11 cellular contexts compared by ENCODE assay signal in genomic region chr17:47829870-47830269, GRCh38. TPM values are rescaled to one million over a fixed set of nuclear protein-coding genes. Genes with fewer than 3 reads are reported as not detected.
DNase-seq lines count a peak whose midpoint lies in the region; ATAC-seq and TF ChIP-seq lines count a peak whose summit lies in the region.
"Had no signal": no experiment of that assay in that cellular context is flagged by ENCODE, and none has a peak within 500 bp of the region (broad histone marks: within the 10 kb centered on the region; RNA-seq: fewer than 3 reads in every experiment).

No MANE protein-coding gene starts in this region.

- intact Hi-C loops in Caco-2 (cut with micrococcal nuclease; ENCODE audit: unreplicated experiment) = loop anchor here (10.0 kb wide), 1 partner anchor 275 kb away; the partner anchor contains the start of genes CBX1 and SNX11

- peak overlapping the region; percentile 69; the same call in 1 of the 2 replicates for H3K27ac ChIP-seq in MM.1S (ENCODE audit: low read length)

- no peaks in the 10 kb centered on the region for H3K9me2 ChIP-seq in MM.1S (replicated peaks; ENCODE audit: insufficient read depth, low read length)

- peaks cover 7% of the 10 kb centered on the region for H3K36me3 ChIP-seq in Caco-2 (ENCODE audit: control insufficient read depth, insufficient read depth, low read length)
- no peaks in the 10 kb centered on the region for H3K36me3 ChIP-seq in MM.1S (replicated peaks; ENCODE audit: insufficient read depth, low read length)

- no peak for TF ChIP-seq CTCF in Caco-2 (IDR thresholded peaks at IDR 0.05; ENCODE audit: insufficient read depth in 1 of 2, low read depth in 1 of 2, low read length in 1 of 2, severe bottlenecking in 1 of 2, unreplicated experiment in 1 of 2)
- TF ChIP-seq CTCF in MM.1S (IDR thresholded peaks at IDR 0.05; ENCODE audit: low read length) = no peak

- H3K9me3 Mint-ChIP-seq in Caco-2 (ENCODE audit: unreplicated experiment) = no peaks in the 10 kb centered on the region
- H3K9me3 Mint-ChIP-seq in activated naive CD4-positive, alpha-beta T cell treated with anti-CD3 and anti-CD28 coated beads, Interleukin-2, amount 50 U/mL, for 24 hours = no peaks in the 10 kb centered on the region
- no peaks in the 10 kb centered on the region for H3K9me3 Mint-ChIP-seq in naive thymus-derived CD8-positive, alpha-beta T cell

- BruUV-seq in Caco-2 (replicated peaks; lab: Mats Ljungman, UMichigan) = no TSS peak

- H2AFZ ChIP-seq in MM.1S (ENCODE audit: low read length) = no peak overlapping the region

- no peak overlapping the region for H3K27ac Mint-ChIP-seq in Caco-2 (ENCODE audit: unreplicated experiment)
- peak overlapping the region; percentile 65 for H3K27ac Mint-ChIP-seq in activated naive CD4-positive, alpha-beta T cell treated with anti-CD3 and anti-CD28 coated beads, Interleukin-2, amount 50 U/mL, for 24 hours
- H3K27ac Mint-ChIP-seq in naive thymus-derived CD8-positive, alpha-beta T cell = peak overlapping the region in 9 of 10 donors; percentile 57 to 100 (median 89)

- H4K20me1 ChIP-seq in MM.1S (ENCODE audit: insufficient read depth, low read length) = no peaks in the 10 kb centered on the region

- H3K4me1 Mint-ChIP-seq in Caco-2 (ENCODE audit: low read depth, unreplicated experiment) = peaks cover 16% of the 10 kb centered on the region
- H3K4me1 Mint-ChIP-seq in activated naive CD4-positive, alpha-beta T cell treated with anti-CD3 and anti-CD28 coated beads, Interleukin-2, amount 50 U/mL, for 24 hours = peaks cover 54% of the 10 kb centered on the region
- H3K4me1 Mint-ChIP-seq in naive thymus-derived CD8-positive, alpha-beta T cell = peaks cover 21 to 53% (median 46%) of the 10 kb centered on the region in 4 donors

- peaks cover 31% of the 10 kb centered on the region for H3K79me2 ChIP-seq in MM.1S (ENCODE audit: low read length)

- H3K9me3 ChIP-seq in Caco-2 (no peaks in the 10 kb centered on the region), MM.1S (replicated peaks; ENCODE audit: insufficient read depth, low read length) (no peaks in the 10 kb centered on the region)
- H3K9me3 ChIP-seq: right lobe of liver had no signal

- H3K4me3 Mint-ChIP-seq in Caco-2 (ENCODE audit: unreplicated experiment) = peak overlapping the region; percentile 89
- peak overlapping the region; percentile 99 for H3K4me3 Mint-ChIP-seq in activated naive CD4-positive, alpha-beta T cell treated with anti-CD3 and anti-CD28 coated beads, Interleukin-2, amount 50 U/mL, for 24 hours
- H3K4me3 Mint-ChIP-seq in naive thymus-derived CD8-positive, alpha-beta T cell = peak overlapping the region; percentile 30 to 99 (median 92)

- no peaks in the 10 kb centered on the region for H3K27me3 Mint-ChIP-seq in Caco-2 (ENCODE audit: insufficient read depth, unreplicated experiment)
- H3K27me3 Mint-ChIP-seq in activated naive CD4-positive, alpha-beta T cell treated with anti-CD3 and anti-CD28 coated beads, Interleukin-2, amount 50 U/mL, for 24 hours = no peaks in the 10 kb centered on the region
- H3K27me3 Mint-ChIP-seq in naive thymus-derived CD8-positive, alpha-beta T cell = no peaks in the 10 kb centered on the region

- peak overlapping the region; percentile 64; the same call in 1 of the 2 replicates for H3K4me2 ChIP-seq in MM.1S (ENCODE audit: low read depth, low read length)

- peak overlapping the region; percentile 32; the same call in 1 of the 2 replicates for H3K9ac ChIP-seq in MM.1S (ENCODE audit: low read length)

- peaks cover 9% of the 10 kb centered on the region for H3K4me1 ChIP-seq in Caco-2
- H3K4me1 ChIP-seq in MM.1S (ENCODE audit: low read length) = peaks cover 14% of the 10 kb centered on the region

- DNase-seq in Caco-2 = no peak
- DNase-seq in MM.1S = peak; percentile 29
- DNase-seq in naive thymus-derived CD8-positive, alpha-beta T cell = peak in 4 of 10 donors; percentile 31 to 61 (median 34)
- DNase-seq in globus pallidus (ENCODE audit: low spot score) = no peak
- no peak for DNase-seq in hippocampal formation (lab: John Stamatoyannopoulos, UW)
- DNase-seq in NCI-H774 (lab: John Stamatoyannopoulos, UW) = no peak
- DNase-seq: left cardiac atrium, right lobe of liver had no signal

- POLR2A ChIA-PET in Caco-2 (lab: Charles Lee) = interaction anchor here (0.6 to 1.8 kb wide), 2 partner anchors 8 to 15 kb away, joined by 5 to 32 read pairs; partner anchors contain the start of gene OSBPL7
- POLR2A ChIA-PET in naive thymus-derived CD8-positive, alpha-beta T cell (lab: Charles Lee) = interaction anchor here (3.3 kb wide), 1 partner anchor 8 kb away, joined by 30 read pairs; the partner anchor contains the start of gene OSBPL7

- peaks cover 55% of the 10 kb centered on the region for H3K36me3 Mint-ChIP-seq in Caco-2 (ENCODE audit: insufficient read depth, unreplicated experiment)
- H3K36me3 Mint-ChIP-seq in activated naive CD4-positive, alpha-beta T cell treated with anti-CD3 and anti-CD28 coated beads, Interleukin-2, amount 50 U/mL, for 24 hours = peaks cover 8% of the 10 kb centered on the region
- H3K36me3 Mint-ChIP-seq in naive thymus-derived CD8-positive, alpha-beta T cell = peaks cover 0 to 41% (median 7%) of the 10 kb centered on the region in 3 donors

- peak; percentile 8 to 11 for ATAC-seq in naive thymus-derived CD8-positive, alpha-beta T cell
- no peak for ATAC-seq in HG02623 (IDR thresholded peaks at IDR 0.05; ENCODE audit: unreplicated experiment)
- ATAC-seq: left cardiac atrium had no signal

- CTCF ChIA-PET in Caco-2 (lab: Charles Lee) = interaction anchor here (0.5 to 2.4 kb wide), 3 partner anchors 8 to 865 kb away, joined by 3 to 36 read pairs (median 18); partner anchors contain the start of gene OSBPL7

- H3F3A ChIP-seq in MM.1S (ENCODE audit: insufficient read depth, low read length) = peaks cover 4% of the 10 kb centered on the region; the same call in 1 of the 2 replicates

- no peaks in the 10 kb centered on the region for H3K27me3 ChIP-seq in Caco-2 (replicated peaks; ENCODE audit: control insufficient read depth, insufficient read depth, low read length)
- no peaks in the 10 kb centered on the region for H3K27me3 ChIP-seq in MM.1S (replicated peaks; ENCODE audit: insufficient read depth, low read length)
- H3K27me3 ChIP-seq: right lobe of liver had no signal

- H3K4me3 ChIP-seq in Caco-2 (ENCODE audit: low read depth, low read length) (no peak overlapping the region), MM.1S (ENCODE audit: low read length) (peak overlapping the region; percentile 83; the same call in 1 of the 2 replicates)

RNA-seq across cellular contexts. Expression of gene MRPL10, which starts 1.5 kb away (rescaled TPM):
- 159 and 162 TPM in 2 replicates for total RNA-seq in Caco-2 (2022)
- total RNA-seq in naive thymus-derived CD8-positive, alpha-beta T cell = 10 to 100 TPM; 38.2 to 41.8 TPM
- polyA plus RNA-seq in naive thymus-derived CD8-positive, alpha-beta T cell = 10 to 100 TPM; 38.3 to 68.5 (median 38.3) TPM

RNA-seq across cellular contexts. Expression of gene LRRC46, which starts 1.6 kb away (rescaled TPM):
- 1.4 and 2.3 TPM in 2 replicates for total RNA-seq in Caco-2 (2022)
- under 1 TPM; 0.29 to 0.85 TPM for total RNA-seq in naive thymus-derived CD8-positive, alpha-beta T cell
- polyA plus RNA-seq in naive thymus-derived CD8-positive, alpha-beta T cell = under 1 TPM; 0.43 to 0.56 (median 0.48) TPM
- total RNA-seq: epithelial cell of proximal tubule, left cardiac atrium had no signal

RNA-seq across cellular contexts. Expression of gene OSBPL7, which starts 8.3 kb away (rescaled TPM):
- total RNA-seq in Caco-2 (2022) = 46.8 and 48.3 TPM in 2 replicates
- 10 to 100 TPM; 38.8 to 48.1 TPM for total RNA-seq in naive thymus-derived CD8-positive, alpha-beta T cell
- polyA plus RNA-seq in naive thymus-derived CD8-positive, alpha-beta T cell = 1 to 10 TPM; 3.6 to 6.8 (median 4.4) TPM

RNA-seq across cellular contexts. Expression of gene SCRN2, which starts 11.2 kb away (rescaled TPM):
- total RNA-seq in Caco-2 (2022) = 73.6 and 80.8 TPM in 2 replicates
- total RNA-seq in naive thymus-derived CD8-positive, alpha-beta T cell = 10 to 100 TPM; 41.4 to 46.0 TPM
- polyA plus RNA-seq in naive thymus-derived CD8-positive, alpha-beta T cell = 10 to 100 TPM; 19.3 to 37.9 (median 21.6) TPM

RNA-seq across cellular contexts. Expression of gene SP6, which starts 21.1 kb away (rescaled TPM):
- total RNA-seq in Caco-2 (2022) = 20.6 and 25.0 TPM in 2 replicates
- under 1 TPM; 0.16 to 0.33 TPM for total RNA-seq in naive thymus-derived CD8-positive, alpha-beta T cell
- under 1 TPM in 1 of 3 donors, not detected in 2; 0.13 TPM for polyA plus RNA-seq in naive thymus-derived CD8-positive, alpha-beta T cell
